In genomic region chr5:113276001-113276400, GRCh38 we compare ENCODE assay signal across 20 cellular contexts.
A peak's percentile ranks its signal among the peaks of the same experiment; 100 is the strongest.
DNase-seq lines count a peak whose midpoint lies in the region; ATAC-seq, FAIRE-seq and TF ChIP-seq lines count a peak whose summit lies in the region.
"Had no signal": no experiment of that assay in that cellular context is flagged by ENCODE, and none has a peak within 500 bp of the region (broad histone marks: within the 10 kb centered on the region; RNA-seq: fewer than 3 reads in every experiment).

No MANE protein-coding gene starts in this region.

- TF ChIP-seq CTCF in nephron progenitor cell (IDR thresholded peaks at IDR 0.05) (no peak), GM13976 (IDR thresholded peaks at IDR 0.05; ENCODE audit: borderline replicate concordance, control extremely low read depth, extremely low read depth, insufficient read depth, missing control alignments) (no peak)

- H3K9ac ChIP-seq in HUES48 (ENCODE audit: low read depth, low read length): no peak overlapping the region
- H3K9ac ChIP-seq in SK-N-MC (ENCODE audit: insufficient read length): no peak overlapping the region

- no peaks in the 10 kb centered on the region for H3K27me3 Mint-ChIP-seq in nephron progenitor cell (ENCODE audit: low read depth, poor library complexity)
- H3K27me3 Mint-ChIP-seq: activated CD4-positive, alpha-beta T cell treated with anti-CD3 and anti-CD28 coated beads for 36 hours had no signal

- H3K9me3 Mint-ChIP-seq in nephron progenitor cell: no peaks in the 10 kb centered on the region
- no peaks in the 10 kb centered on the region for H3K9me3 Mint-ChIP-seq in activated naive CD4-positive, alpha-beta T cell treated with anti-CD3 and anti-CD28 coated beads, Interleukin-2, amount 50 U/mL, for 72 hours
- H3K9me3 Mint-ChIP-seq: stimulated activated effector memory CD8-positive, alpha-beta T cell treated with anti-CD3 and anti-CD28 coated beads, Interleukin-12 subunit alpha, Interleukin-12 subunit beta, amount 100 ng/mL, for 72 hours had no signal

- peaks cover 54% of the 10 kb centered on the region for H3K4me1 ChIP-seq in HUES48 (ENCODE audit: control insufficient read depth, insufficient read depth, low read length)
- H3K4me1 ChIP-seq: ascending aorta had no signal

- no peaks in the 10 kb centered on the region for H3K27me3 ChIP-seq in HUES48 (ENCODE audit: control insufficient read depth, insufficient read depth, low read length)
- H3K27me3 ChIP-seq: ascending aorta had no signal

- no peak for ATAC-seq in activated naive CD4-positive, alpha-beta T cell treated with anti-CD3 and anti-CD28 coated beads, Interleukin-2, amount 50 U/mL, for 72 hours
- ATAC-seq: activated CD4-positive, alpha-beta T cell treated with anti-CD3 and anti-CD28 coated beads for 36 hours; esophagus mucosa; psoas muscle; stimulated activated effector memory CD8-positive, alpha-beta T cell treated with anti-CD3 and anti-CD28 coated beads, Interleukin-12 subunit alpha, Interleukin-12 subunit beta, amount 100 ng/mL, for 72 hours had no signal

- H3K27ac Mint-ChIP-seq in nephron progenitor cell: peak overlapping the region; percentile 50
- no peak overlapping the region for H3K27ac Mint-ChIP-seq in activated naive CD4-positive, alpha-beta T cell treated with anti-CD3 and anti-CD28 coated beads, Interleukin-2, amount 50 U/mL, for 72 hours
- H3K27ac Mint-ChIP-seq: activated CD4-positive, alpha-beta T cell treated with anti-CD3 and anti-CD28 coated beads for 36 hours; stimulated activated effector memory CD8-positive, alpha-beta T cell treated with anti-CD3 and anti-CD28 coated beads, Interleukin-12 subunit alpha, Interleukin-12 subunit beta, amount 100 ng/mL, for 72 hours had no signal

- H3K36me3 ChIP-seq in HUES48 (ENCODE audit: control insufficient read depth, insufficient read depth, low read length) (no peaks in the 10 kb centered on the region), SK-N-MC (ENCODE audit: insufficient read depth, low read length) (no peaks in the 10 kb centered on the region)
- H3K36me3 ChIP-seq: ascending aorta had no signal

- H3K4me3 ChIP-seq in HUES48 (ENCODE audit: low read depth, low read length) (no peak overlapping the region), SK-N-MC (peak overlapping the region; percentile 23; the same call in 1 of the 2 replicates)
- H3K4me3 ChIP-seq: ascending aorta, psoas muscle had no signal

- H3K27ac ChIP-seq in HUES48 (ENCODE audit: low read depth, low read length) (peak overlapping the region; percentile 92), SK-N-MC (peak overlapping the region; percentile 76)
- H3K27ac ChIP-seq: ascending aorta, HL-60, psoas muscle had no signal

- no peak for DNase-seq in SK-N-MC (ENCODE audit: low read depth, low spot score)
- peak; percentile 28 for DNase-seq in fibroblast of the conjunctiva (ENCODE audit: low read depth)
- DNase-seq in nephron progenitor cell: peak; percentile 6
- no peak for DNase-seq in GM13976 (ENCODE audit: low spot score)
- DNase-seq in OCI-M1 (lab: John Stamatoyannopoulos, UW): no peak
- DNase-seq in activated naive CD4-positive, alpha-beta T cell treated with anti-CD3 and anti-CD28 coated beads, Interleukin-2, amount 50 U/mL, for 72 hours (ENCODE audit: low spot score in 2 of 2): no peak
- no peak for DNase-seq in HTR-8/SVneo (ENCODE audit: insufficient read length, low spot score)
- DNase-seq: activated CD4-positive, alpha-beta T cell treated with anti-CD3 and anti-CD28 coated beads for 36 hours; activated naive CD4-positive, alpha-beta T cell treated with anti-CD3 and anti-CD28 coated beads, Interleukin-2, amount 50 U/mL, for 16 hours; effector CD8-positive, alpha-beta T cell; IMR-90; NCI-H1417; NCI-H510A; psoas muscle had no signal

- in situ Hi-C loops in GM13976 (cut with MboI; ENCODE audit: low sequenced_read_pairs, unreplicated experiment): no loop called here

- H3K9me3 ChIP-seq in HUES48 (ENCODE audit: control insufficient read depth, insufficient read depth, low read length) (no peaks in the 10 kb centered on the region), SK-N-MC (ENCODE audit: low read depth, low read length) (no peaks in the 10 kb centered on the region)
- H3K9me3 ChIP-seq: ascending aorta, psoas muscle had no signal

- no peak for FAIRE-seq in HTR-8/SVneo (lab: Jason Lieb, UNC)
- FAIRE-seq: TTC549 had no signal

- H3K36me3 Mint-ChIP-seq in nephron progenitor cell (ENCODE audit: low read depth): peaks cover 5% of the 10 kb centered on the region
- no peaks in the 10 kb centered on the region for H3K36me3 Mint-ChIP-seq in activated naive CD4-positive, alpha-beta T cell treated with anti-CD3 and anti-CD28 coated beads, Interleukin-2, amount 50 U/mL, for 72 hours
- H3K36me3 Mint-ChIP-seq: stimulated activated effector memory CD8-positive, alpha-beta T cell treated with anti-CD3 and anti-CD28 coated beads, Interleukin-12 subunit alpha, Interleukin-12 subunit beta, amount 100 ng/mL, for 72 hours had no signal

- H3K4me3 Mint-ChIP-seq in nephron progenitor cell: no peak overlapping the region
- H3K4me3 Mint-ChIP-seq: activated CD4-positive, alpha-beta T cell treated with anti-CD3 and anti-CD28 coated beads for 36 hours; stimulated activated effector memory CD8-positive, alpha-beta T cell treated with anti-CD3 and anti-CD28 coated beads, Interleukin-12 subunit alpha, Interleukin-12 subunit beta, amount 100 ng/mL, for 72 hours had no signal

- peaks cover 44% of the 10 kb centered on the region for H3K4me1 Mint-ChIP-seq in nephron progenitor cell

Comparison
In these comparisons a context has a peak if more than half of its experiments do, and no peak if none do; other contexts are left out.
1. DNase-seq: peak in fibroblast of the conjunctiva (single experiment) and nephron progenitor cell (single experiment); none in SK-N-MC (single experiment), GM13976 (single experiment), OCI-M1 (single experiment), activated naive CD4-positive, alpha-beta T cell treated with anti-CD3 and anti-CD28 coated beads, Interleukin-2, amount 50 U/mL, for 72 hours (0 of 2) and HTR-8/SVneo (single experiment).